8 cellular contexts compared by ENCODE assay signal in the genomic region with DNA sequence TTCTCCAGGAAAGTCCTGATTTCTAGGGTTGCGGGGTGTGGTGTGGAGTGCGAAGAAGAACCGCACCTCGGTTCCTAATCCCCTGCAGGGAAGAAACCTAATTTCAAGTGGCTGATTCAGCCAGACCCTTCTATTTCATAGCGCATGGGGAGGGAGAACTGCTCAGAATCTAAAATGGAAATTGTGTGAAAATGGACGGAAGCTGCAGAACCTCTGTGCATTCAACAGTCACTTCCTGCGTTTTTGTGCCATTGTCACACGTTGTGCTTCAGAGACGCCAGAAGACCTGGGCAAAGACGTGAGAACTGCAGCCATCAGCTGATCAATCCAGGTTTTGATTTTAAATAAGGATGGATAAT. TPM values are rescaled to one million over a fixed set of nuclear protein-coding genes. Genes with fewer than 3 reads are reported as not detected.
A peak's percentile ranks its signal among the peaks of the same experiment; 100 is the strongest.
DNase-seq lines count a peak whose midpoint lies in the region; ATAC-seq and TF ChIP-seq lines count a peak whose summit lies in the region.

No MANE protein-coding gene starts in this region.

- H3K4me1 ChIP-seq in hepatocyte (ENCODE audit: insufficient read depth), result no peaks in the 10 kb centered on the region

- H4K20me1 ChIP-seq in hepatocyte (ENCODE audit: insufficient read depth, poor library complexity, severe bottlenecking), result no peaks in the 10 kb centered on the region

- no peak overlapping the region for H3K4me3 ChIP-seq in hepatocyte

- no peaks in the 10 kb centered on the region for H3K9me3 ChIP-seq in hepatocyte (ENCODE audit: low read depth)

- peak; percentile 33 for DNase-seq in NK-92 treated with Interleukin-12 subunit alpha and Interleukin-12 subunit beta, amount 100 ng/mL, for 24 hours (lab: John Stamatoyannopoulos, UW)
- DNase-seq in NK-92 (lab: John Stamatoyannopoulos, UW; ENCODE audit: unreplicated experiment), result no peak
- peak; percentile 19 for DNase-seq in activated T-cell treated with anti-CD3 and anti-CD28 coated beads for 48 hours (ENCODE audit: low read depth)
- no peak for DNase-seq in hepatocyte (ENCODE audit: low spot score)
- peak; percentile 23 for DNase-seq in stimulated activated CD4-positive, alpha-beta T cell treated with anti-CD3 and anti-CD28 coated beads, Interleukin-1b, Interleukin-23, amount 100 ng/mL, for 48 hours
- no peak for DNase-seq in NCI-H446 (lab: John Stamatoyannopoulos, UW)

- 21% methylated on average over 10 of the region's 10 CpGs for WGBS in hepatocyte (ENCODE audit: low lambda C conversion rate, missing lambda C conversion rate)

- peaks cover 72% of the 10 kb centered on the region for H3K27me3 ChIP-seq in hepatocyte

- H3K9me2 ChIP-seq in hepatocyte (replicated peaks; ENCODE audit: insufficient read depth), result no peaks in the 10 kb centered on the region

- no peak overlapping the region for H3K27ac ChIP-seq in hepatocyte

- peak overlapping the region; percentile 65 for H2AFZ ChIP-seq in hepatocyte

- H3K79me2 ChIP-seq in hepatocyte, result no peaks in the 10 kb centered on the region

- H3K36me3 ChIP-seq in hepatocyte (replicated peaks; ENCODE audit: insufficient read depth, low read depth), result no peaks in the 10 kb centered on the region

- ATAC-seq in HG03135 (IDR thresholded peaks at IDR 0.05; ENCODE audit: unreplicated experiment), result peak; percentile 28
- no peak for ATAC-seq in GM19328 (IDR thresholded peaks at IDR 0.05; ENCODE audit: unreplicated experiment)

- TF ChIP-seq CTCF in hepatocyte (IDR thresholded peaks at IDR 0.05; ENCODE audit: poor library complexity), result no peak

- H3K4me2 ChIP-seq in hepatocyte, result peak overlapping the region; percentile 96

RNA-seq across cellular contexts. Expression of a gene that starts 1.2 kb away (rescaled TPM):
- 0.90 and 4.9 TPM in 2 replicates for total RNA-seq in hepatocyte
- 0.18 and 1.9 TPM in 2 replicates for polyA plus RNA-seq in hepatocyte

RNA-seq across cellular contexts. Expression of a gene that starts 18.6 kb away (rescaled TPM):
- 23.5 and 27.9 TPM in 2 replicates for total RNA-seq in hepatocyte
- polyA plus RNA-seq in hepatocyte, result 8.2 and 11.7 TPM in 2 replicates

Comparison
In these comparisons a context has a peak if more than half of its experiments do, and no peak if none do; other contexts are left out.
1. DNase-seq: peak in NK-92 treated with Interleukin-12 subunit alpha and Interleukin-12 subunit beta, amount 100 ng/mL, for 24 hours (single experiment), activated T-cell treated with anti-CD3 and anti-CD28 coated beads for 48 hours (single experiment) and stimulated activated CD4-positive, alpha-beta T cell treated with anti-CD3 and anti-CD28 coated beads, Interleukin-1b, Interleukin-23, amount 100 ng/mL, for 48 hours (single experiment); none in NK-92 (single experiment), hepatocyte (single experiment) and NCI-H446 (0 of 2).